In the genomic region with DNA sequence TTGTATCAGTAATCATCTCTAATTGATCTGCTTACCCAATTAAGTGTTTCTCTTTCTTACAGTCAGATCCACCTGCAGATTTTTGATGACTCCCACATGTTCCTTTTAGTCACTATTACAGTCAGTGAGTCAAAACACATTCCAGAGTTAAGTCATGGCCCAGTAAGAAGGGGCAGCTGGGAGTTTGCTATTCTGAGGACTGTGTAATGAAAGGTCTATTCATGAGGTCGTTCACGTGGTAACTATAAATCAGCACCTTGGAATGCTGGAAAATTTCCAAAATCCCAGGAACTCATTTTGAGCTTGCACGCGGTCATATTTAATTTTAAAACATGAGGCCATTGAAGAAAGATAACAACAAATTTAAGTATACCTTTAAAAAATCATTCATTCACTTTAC, we compare ENCODE assay signal across 10 cellular contexts.
DNase-seq lines count a peak whose midpoint lies in the region; ATAC-seq lines count a peak whose summit lies in the region.
"Had no signal": no experiment of that assay in that cellular context is flagged by ENCODE, and none has a peak within 500 bp of the region (broad histone marks: within the 10 kb centered on the region; RNA-seq: fewer than 3 reads in every experiment).

No MANE protein-coding gene starts in this region.

- peaks cover 2% of the 10 kb centered on the region for H3K4me1 Mint-ChIP-seq in activated CD4-positive, alpha-beta T cell treated with anti-CD3 and anti-CD28 coated beads, Interleukin-2, amount 10 ng/mL, durations not matched to agents 7 days and 5 days
- no peaks in the 10 kb centered on the region for H3K4me1 Mint-ChIP-seq in natural killer cell treated with Interleukin-12 subunit alpha and Interleukin-12 subunit beta and Interleukin-15 and Interleukin-18, amount 100 ng/mL, for 72 hours (ENCODE audit: low read depth in 2 of 2)
- H3K4me1 Mint-ChIP-seq: stimulated activated naive CD8-positive, alpha-beta T cell treated with anti-CD3 and anti-CD28 coated beads, Interleukin-15, amount 100 ng/mL, for 72 hours had no signal

- ATAC-seq in HG02840 (IDR thresholded peaks at IDR 0.05; ENCODE audit: low FRiP score, unreplicated experiment) = no peak
- ATAC-seq in natural killer cell treated with Interleukin-12 subunit alpha and Interleukin-12 subunit beta and Interleukin-15 and Interleukin-18, amount 100 ng/mL, for 72 hours = no peak
- ATAC-seq: stimulated activated naive CD8-positive, alpha-beta T cell treated with anti-CD3 and anti-CD28 coated beads, Interleukin-15, amount 100 ng/mL, for 72 hours had no signal

- no peaks in the 10 kb centered on the region for H3K36me3 Mint-ChIP-seq in activated CD4-positive, alpha-beta T cell treated with anti-CD3 and anti-CD28 coated beads, Interleukin-2, amount 10 ng/mL, durations not matched to agents 7 days and 5 days (ENCODE audit: low read depth)
- H3K36me3 Mint-ChIP-seq in natural killer cell treated with Interleukin-12 subunit alpha and Interleukin-12 subunit beta and Interleukin-15 and Interleukin-18, amount 100 ng/mL, for 72 hours = no peaks in the 10 kb centered on the region

- H3K9me3 Mint-ChIP-seq in activated CD4-positive, alpha-beta T cell treated with anti-CD3 and anti-CD28 coated beads, Interleukin-2, amount 10 ng/mL, durations not matched to agents 7 days and 5 days = no peaks in the 10 kb centered on the region
- H3K9me3 Mint-ChIP-seq in natural killer cell treated with Interleukin-12 subunit alpha and Interleukin-12 subunit beta and Interleukin-15 and Interleukin-18, amount 100 ng/mL, for 72 hours = peaks cover 7% of the 10 kb centered on the region
- H3K9me3 Mint-ChIP-seq: stimulated activated naive CD8-positive, alpha-beta T cell treated with anti-CD3 and anti-CD28 coated beads, Interleukin-15, amount 100 ng/mL, for 72 hours had no signal

- no peaks in the 10 kb centered on the region for H3K27me3 Mint-ChIP-seq in activated CD4-positive, alpha-beta T cell treated with anti-CD3 and anti-CD28 coated beads, Interleukin-2, amount 10 ng/mL, durations not matched to agents 7 days and 5 days
- no peaks in the 10 kb centered on the region for H3K27me3 Mint-ChIP-seq in natural killer cell treated with Interleukin-12 subunit alpha and Interleukin-12 subunit beta and Interleukin-15 and Interleukin-18, amount 100 ng/mL, for 72 hours
- H3K27me3 Mint-ChIP-seq: stimulated activated naive CD8-positive, alpha-beta T cell treated with anti-CD3 and anti-CD28 coated beads, Interleukin-15, amount 100 ng/mL, for 72 hours had no signal

- no peak overlapping the region for H3K4me3 Mint-ChIP-seq in activated CD4-positive, alpha-beta T cell treated with anti-CD3 and anti-CD28 coated beads, Interleukin-2, amount 10 ng/mL, durations not matched to agents 7 days and 5 days
- no peak overlapping the region for H3K4me3 Mint-ChIP-seq in natural killer cell treated with Interleukin-12 subunit alpha and Interleukin-12 subunit beta and Interleukin-15 and Interleukin-18, amount 100 ng/mL, for 72 hours
- H3K4me3 Mint-ChIP-seq: stimulated activated naive CD8-positive, alpha-beta T cell treated with anti-CD3 and anti-CD28 coated beads, Interleukin-15, amount 100 ng/mL, for 72 hours had no signal

- H3K27ac Mint-ChIP-seq in activated CD4-positive, alpha-beta T cell treated with anti-CD3 and anti-CD28 coated beads, Interleukin-2, amount 10 ng/mL, durations not matched to agents 7 days and 5 days = no peak overlapping the region
- H3K27ac Mint-ChIP-seq in natural killer cell treated with Interleukin-12 subunit alpha and Interleukin-12 subunit beta and Interleukin-15 and Interleukin-18, amount 100 ng/mL, for 72 hours = no peak overlapping the region
- H3K27ac Mint-ChIP-seq: stimulated activated naive CD8-positive, alpha-beta T cell treated with anti-CD3 and anti-CD28 coated beads, Interleukin-15, amount 100 ng/mL, for 72 hours had no signal

- CTCF ChIA-PET in activated CD4-positive, alpha-beta T cell treated with anti-CD3 and anti-CD28 coated beads, Interleukin-2, amount 10 ng/mL, durations not matched to agents 7 days and 5 days (lab: Charles Lee) = no interaction called here

- POLR2A ChIA-PET in activated CD4-positive, alpha-beta T cell treated with anti-CD3 and anti-CD28 coated beads, Interleukin-2, amount 10 ng/mL, durations not matched to agents 7 days and 5 days (lab: Charles Lee) = no interaction called here

- DNase-seq in AG20443 (ENCODE audit: low spot score) (peak; percentile 82), NCI-H226 (peak; percentile 99), dedifferentiated amniotic fluid mesenchymal stem cell (ENCODE audit: extremely low spot score) (peak; percentile 93), lung microvascular endothelial cell (ENCODE audit: low read depth in 2 of 2) (peak; percentile 2 to 8), NCI-H2196 (lab: John Stamatoyannopoulos, UW; ENCODE audit: unreplicated experiment) (no peak)
- DNase-seq in activated CD4-positive, alpha-beta T cell treated with anti-CD3 and anti-CD28 coated beads, Interleukin-2, amount 10 ng/mL, durations not matched to agents 7 days and 5 days = no peak
- no peak for DNase-seq in natural killer cell treated with Interleukin-12 subunit alpha and Interleukin-12 subunit beta and Interleukin-15 and Interleukin-18, amount 100 ng/mL, for 72 hours (ENCODE audit: low spot score)
- DNase-seq: NCI-H2107; stimulated activated naive CD8-positive, alpha-beta T cell treated with anti-CD3 and anti-CD28 coated beads, Interleukin-15, amount 100 ng/mL, for 72 hours had no signal

Comparison
In these comparisons a context has a peak if more than half of its experiments do, and no peak if none do; other contexts are left out.
1. DNase-seq: peak in AG20443 (single experiment), NCI-H226 (single experiment), dedifferentiated amniotic fluid mesenchymal stem cell (single experiment) and lung microvascular endothelial cell (2 of 2); none in NCI-H2196 (single experiment), activated CD4-positive, alpha-beta T cell treated with anti-CD3 and anti-CD28 coated beads, Interleukin-2, amount 10 ng/mL, durations not matched to agents 7 days and 5 days (single experiment) and natural killer cell treated with Interleukin-12 subunit alpha and Interleukin-12 subunit beta and Interleukin-15 and Interleukin-18, amount 100 ng/mL, for 72 hours (single experiment).